ENCODE assay signal across 10 cellular contexts in genomic region chr14:102215522-102216250, GRCh38.
DNase-seq lines count a peak whose midpoint lies in the region; ATAC-seq and TF ChIP-seq lines count a peak whose summit lies in the region.
"Had no signal": no experiment of that assay in that cellular context is flagged by ENCODE, and none has a peak within 500 bp of the region (broad histone marks: within the 10 kb centered on the region; RNA-seq: fewer than 3 reads in every experiment).

No MANE protein-coding gene starts in this region.

- BruUV-seq in MCF 10A (replicated peaks; lab: Mats Ljungman, UMichigan): no TSS peak

- H3K4ac ChIP-seq in neuronal stem cell (ENCODE audit: low read length): no peak overlapping the region

- no peak overlapping the region for H2BK120ac ChIP-seq in neuronal stem cell (ENCODE audit: low read depth, low read length)

- H4K91ac ChIP-seq in neuronal stem cell (ENCODE audit: low read depth, low read length, poor library complexity): no peak overlapping the region

- DNase-seq in DMS153 (lab: John Stamatoyannopoulos, UW) (peak; percentile 9), NCI-H345 (lab: John Stamatoyannopoulos, UW) (peak; percentile 83), epithelial cell of prostate (ENCODE audit: low read depth, low spot score) (no peak), neuronal stem cell (ENCODE audit: low spot score) (no peak), iPS-NIHi11 (ENCODE audit: low spot score) (no peak), MCF 10A (ENCODE audit: unreplicated experiment) (no peak)
- DNase-seq in activated CD4-positive, alpha-beta T cell treated with anti-CD3 and anti-CD28 coated beads for 48 hours: no peak
- DNase-seq: activated effector memory CD4-positive, alpha-beta T cell treated with Interleukin-2 at 50 U/mL for 16 hours; BE2C had no signal

- no peak overlapping the region for H2AK5ac ChIP-seq in neuronal stem cell (ENCODE audit: low read depth, low read length)

- CTCF ChIA-PET in MCF 10A (lab: Yijun Ruan, JAX): interaction anchor here (0.7 kb wide), 1 partner anchor 403 kb away, joined by 4 read pairs; no protein-coding TSS in a partner anchor

- no peak overlapping the region for H3K4me3 ChIP-seq in neuronal stem cell (ENCODE audit: low read length in 2 of 2)

- H3K27ac ChIP-seq in epithelial cell of prostate (peak overlapping the region; percentile 8), neuronal stem cell (replicated peaks; ENCODE audit: low read length) (no peak overlapping the region)

- peak overlapping the region; percentile 25 for H3K9ac ChIP-seq in neuronal stem cell (ENCODE audit: low read depth, low read length, poor library complexity)

- H2BK5ac ChIP-seq in neuronal stem cell (ENCODE audit: low read length): no peak overlapping the region

- no peaks in the 10 kb centered on the region for H3K9me3 ChIP-seq in neuronal stem cell (replicated peaks in 1 of 2; ENCODE audit: control insufficient read depth in 2 of 2, insufficient read depth in 1 of 2, low read depth in 1 of 2, low read length in 2 of 2)
- H3K9me3 ChIP-seq: BE2C had no signal

- H4K8ac ChIP-seq in neuronal stem cell (ENCODE audit: low read depth, low read length): no peak overlapping the region

- TF ChIP-seq CTCF in MCF 10A (IDR thresholded peaks at IDR 0.05; ENCODE audit: unreplicated experiment): no peak

- peaks cover 10% of the 10 kb centered on the region for H3K36me3 Mint-ChIP-seq in MCF 10A (ENCODE audit: insufficient read depth, unreplicated experiment)

- H3K36me3 ChIP-seq in neuronal stem cell (replicated peaks in 1 of 2; ENCODE audit: control insufficient read depth in 2 of 2, insufficient read depth in 2 of 2, low read length in 2 of 2): peaks cover 4 to 13% of the 10 kb centered on the region in 2 donors

- H3K9me3 Mint-ChIP-seq in MCF 10A (ENCODE audit: unreplicated experiment): no peaks in the 10 kb centered on the region

- H2BK15ac ChIP-seq in neuronal stem cell (ENCODE audit: low read length): no peak overlapping the region

- peaks cover 2% of the 10 kb centered on the region for H3K79me1 ChIP-seq in neuronal stem cell (ENCODE audit: low read depth, low read length)

- H3K27me3 Mint-ChIP-seq in MCF 10A (ENCODE audit: insufficient read depth, unreplicated experiment): no peaks in the 10 kb centered on the region

- H2BK12ac ChIP-seq in neuronal stem cell (ENCODE audit: low read length): no peak overlapping the region

- no peaks in the 10 kb centered on the region for H3K4me1 Mint-ChIP-seq in MCF 10A (ENCODE audit: insufficient read depth, unreplicated experiment)

- peak overlapping the region; percentile 37 for H3K23ac ChIP-seq in neuronal stem cell (ENCODE audit: low read depth, low read length, poor library complexity)

- POLR2A ChIA-PET in MCF 10A (lab: Yijun Ruan, JAX): no interaction called here

- intact Hi-C loops in MCF 10A (cut with micrococcal nuclease): no loop called here

- H3K14ac ChIP-seq in neuronal stem cell (ENCODE audit: low read length): no peak overlapping the region

- peak overlapping the region; percentile 68 for H3K18ac ChIP-seq in neuronal stem cell (ENCODE audit: low read length)

- peaks cover 11 to 22% of the 10 kb centered on the region in 2 donors for H3K4me1 ChIP-seq in neuronal stem cell (ENCODE audit: control insufficient read depth in 2 of 2, insufficient read depth in 1 of 2, low read depth in 1 of 2, low read length in 2 of 2)
- H3K4me1 ChIP-seq: BE2C had no signal

- H3K27ac Mint-ChIP-seq in MCF 10A (ENCODE audit: low read depth, unreplicated experiment): no peak overlapping the region

- ATAC-seq in GM19463 (IDR thresholded peaks at IDR 0.05; ENCODE audit: unreplicated experiment): no peak

- no peak overlapping the region for H3K4me3 Mint-ChIP-seq in MCF 10A (ENCODE audit: unreplicated experiment)

- H2AFZ ChIP-seq in neuronal stem cell (ENCODE audit: low read length): peak overlapping the region; percentile 27

- H3K27me3 ChIP-seq in neuronal stem cell (ENCODE audit: control insufficient read depth in 3 of 3, insufficient read depth in 3 of 3, low read depth in 1 of 3, low read length in 3 of 3): no peaks in the 10 kb centered on the region
- H3K27me3 ChIP-seq: BE2C had no signal

- H3K4me2 ChIP-seq in neuronal stem cell (ENCODE audit: insufficient read depth, low read length, poor library complexity, severe bottlenecking): no peak overlapping the region

- WGBS in neuronal stem cell (ENCODE audit: extremely low coverage in 2 of 2, insufficient read length in 2 of 2, insufficient replicate concordance in 1 of 2), 2 donors: no CpG with 5 or more reads among the region's 23 CpGs

Comparison
In these comparisons a context has a peak if more than half of its experiments do, and no peak if none do; other contexts are left out.
1. DNase-seq: peak in DMS153 (single experiment) and NCI-H345 (single experiment); none in epithelial cell of prostate (single experiment), neuronal stem cell (single experiment), iPS-NIHi11 (single experiment), MCF 10A (single experiment) and activated CD4-positive, alpha-beta T cell treated with anti-CD3 and anti-CD28 coated beads for 48 hours (single experiment).